Comparison of ENCODE assay signal across 34 cellular contexts in the genomic region with DNA sequence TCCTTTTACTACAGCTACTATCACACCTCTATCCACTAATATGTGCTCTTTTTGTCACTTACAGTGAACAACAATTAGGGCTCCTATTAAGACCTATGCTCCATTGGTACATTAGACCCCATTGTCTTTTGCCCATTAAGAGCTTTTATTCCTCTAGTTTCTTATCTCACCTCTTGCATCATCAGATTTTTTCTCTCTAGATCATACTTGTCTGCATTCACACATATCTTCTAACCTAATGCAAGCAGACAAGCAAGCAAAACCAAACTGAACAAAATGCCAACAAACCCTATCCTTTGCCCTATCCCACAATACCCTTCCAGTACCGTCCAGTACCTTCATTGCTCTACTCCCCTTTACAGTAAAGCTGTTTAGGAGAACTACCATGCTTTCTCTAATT.
"Had no signal": no experiment of that assay in that cellular context is flagged by ENCODE, and none has a peak within 500 bp of the region (broad histone marks: within the 10 kb centered on the region; RNA-seq: fewer than 3 reads in every experiment).

No MANE protein-coding gene starts in this region.

- H3K27me3 ChIP-seq: adrenal gland, ascending aorta, brain microvascular endothelial cell, neutrophil, ovary, thyroid gland, upper lobe of left lung, vagina had no signal

- H3K9me3 ChIP-seq: adrenal gland, ascending aorta, esophagus muscularis mucosa, gastroesophageal sphincter, neutrophil, ovary, stomach, thyroid gland, upper lobe of left lung, vagina had no signal

- H3K4me1 Mint-ChIP-seq: central memory CD8-positive, alpha-beta T cell; mesothelial cell of epicardium; naive B cell; nephron progenitor cell; WTC11 had no signal

- H3K9me3 Mint-ChIP-seq: activated T-helper 2 cell treated with anti-CD3 and anti-CD28 coated beads, Interferon-gamma antibody, Interleukin-2, Interleukin-4, amounts not matched to agents 10 μg/mL and 5 μg/mL and 100 μg/mL, durations not matched to agents 14 hours and 24 hours and 36 hours; central memory CD8-positive, alpha-beta T cell; mesothelial cell of epicardium; naive B cell; nephron progenitor cell; stimulated activated naive B cell treated with anti-CD40 and anti-IgM and Interleukin-4, amounts not matched to agents 10 μg/mL and 1 μg/mL and 100 μg/mL, for 72 hours; WTC11 had no signal

- H3K27ac Mint-ChIP-seq: activated CD8-positive, alpha-beta memory T cell treated with anti-CD3 and anti-CD28 coated beads, Interleukin-2, amount 10 ng/mL, durations not matched to agents 7 days and 5 days; activated CD8-positive, alpha-beta T cell treated with anti-CD3 and anti-CD28 coated beads, Interleukin-2, amount 10 ng/mL, durations not matched to agents 7 days and 5 days; activated naive CD4-positive, alpha-beta T cell treated with anti-CD3 and anti-CD28 coated beads, Interleukin-2, amount 50 U/mL, for 72 hours; activated T-helper 2 cell treated with anti-CD3 and anti-CD28 coated beads, Interferon-gamma antibody, Interleukin-2, Interleukin-4, amounts not matched to agents 10 μg/mL and 5 μg/mL and 100 μg/mL, durations not matched to agents 14 hours and 24 hours and 36 hours; mesothelial cell of epicardium; naive B cell; nephron progenitor cell; progenitor cell of endocrine pancreas; stimulated activated naive B cell treated with anti-CD40 and anti-IgM and Interleukin-4, amounts not matched to agents 10 μg/mL and 1 μg/mL and 100 μg/mL, for 72 hours; WTC11 had no signal

- ATAC-seq: activated CD8-positive, alpha-beta memory T cell treated with anti-CD3 and anti-CD28 coated beads, Interleukin-2, amount 10 ng/mL, durations not matched to agents 7 days and 5 days; activated CD8-positive, alpha-beta T cell treated with anti-CD3 and anti-CD28 coated beads, Interleukin-2, amount 10 ng/mL, durations not matched to agents 7 days and 5 days; activated naive CD4-positive, alpha-beta T cell treated with anti-CD3 and anti-CD28 coated beads, Interleukin-2, amount 50 U/mL, for 72 hours; gastroesophageal sphincter; left colon; sciatic nerve; stimulated activated naive B cell treated with anti-CD40 and anti-IgM and Interleukin-4, amounts not matched to agents 10 μg/mL and 1 μg/mL and 100 μg/mL, for 72 hours; WTC11 had no signal

- H3K36me3 Mint-ChIP-seq: activated CD8-positive, alpha-beta memory T cell treated with anti-CD3 and anti-CD28 coated beads, Interleukin-2, amount 10 ng/mL, durations not matched to agents 7 days and 5 days; activated naive CD4-positive, alpha-beta T cell treated with anti-CD3 and anti-CD28 coated beads, Interleukin-2, amount 50 U/mL, for 72 hours; mesothelial cell of epicardium; WTC11 had no signal

- DNase-seq: activated CD4-positive, alpha-beta T cell treated with anti-CD3 and anti-CD28 coated beads for 1 hour; activated CD8-positive, alpha-beta memory T cell treated with anti-CD3 and anti-CD28 coated beads, Interleukin-2, amount 10 ng/mL, durations not matched to agents 7 days and 5 days; activated CD8-positive, alpha-beta T cell treated with anti-CD3 and anti-CD28 coated beads, Interleukin-2, amount 10 ng/mL, durations not matched to agents 7 days and 5 days; activated T-cell treated with anti-CD3 and anti-CD28 coated beads, Interleukin-2, amount 50 U/mL, for 48 hours; adrenal gland; brain microvascular endothelial cell; dermis blood vessel endothelial cell; effector CD4-positive, alpha-beta T cell; hippocampal formation; kidney; left colon; mammary epithelial cell; naive B cell; nephron progenitor cell; ovary; small intestine; stimulated activated CD4-positive, alpha-beta T cell treated with anti-CD3 and anti-CD28 coated beads, Interleukin-1b, Interleukin-23, amount 100 ng/mL, for 48 hours; stimulated activated naive B cell treated with anti-CD40 and anti-IgM and Interleukin-4, amounts not matched to agents 10 μg/mL and 1 μg/mL and 100 μg/mL, for 72 hours; stomach; T-helper 2 cell; thyroid gland; upper lobe of left lung had no signal

- H3K27me3 Mint-ChIP-seq: progenitor cell of endocrine pancreas had no signal

- H3K4me1 ChIP-seq: adrenal gland, ascending aorta, esophagus muscularis mucosa, gastroesophageal sphincter, stomach, thyroid gland, upper lobe of left lung, vagina had no signal

- H3K36me3 ChIP-seq: adrenal gland, ascending aorta, brain microvascular endothelial cell, esophagus muscularis mucosa, gastroesophageal sphincter, neutrophil, ovary, stomach, thyroid gland, upper lobe of left lung, vagina had no signal

- H3K27ac ChIP-seq: adrenal gland, ascending aorta, brain microvascular endothelial cell, esophagus muscularis mucosa, gastroesophageal sphincter, neutrophil, ovary, stomach, thyroid gland, upper lobe of left lung, vagina had no signal

- H3K4me3 ChIP-seq: adrenal gland, ascending aorta, esophagus muscularis mucosa, gastroesophageal sphincter, ovary, stomach, thyroid gland, upper lobe of left lung, vagina had no signal

- H3K4me3 Mint-ChIP-seq: activated CD8-positive, alpha-beta memory T cell treated with anti-CD3 and anti-CD28 coated beads, Interleukin-2, amount 10 ng/mL, durations not matched to agents 7 days and 5 days; activated CD8-positive, alpha-beta T cell treated with anti-CD3 and anti-CD28 coated beads, Interleukin-2, amount 10 ng/mL, durations not matched to agents 7 days and 5 days; central memory CD8-positive, alpha-beta T cell; mesothelial cell of epicardium; naive B cell; nephron progenitor cell; stimulated activated naive B cell treated with anti-CD40 and anti-IgM and Interleukin-4, amounts not matched to agents 10 μg/mL and 1 μg/mL and 100 μg/mL, for 72 hours; WTC11 had no signal
